27 cellular contexts compared by ENCODE assay signal in genomic region chr2:55229221-55229620, GRCh38. TPM values are rescaled to one million over a fixed set of nuclear protein-coding genes. Genes with fewer than 3 reads are reported as not detected.
A peak's percentile ranks its signal among the peaks of the same experiment; 100 is the strongest.
DNase-seq lines count a peak whose midpoint lies in the region; ATAC-seq, FAIRE-seq and TF ChIP-seq lines count a peak whose summit lies in the region.
"Had no signal": no experiment of that assay in that cellular context is flagged by ENCODE, and none has a peak within 500 bp of the region (broad histone marks: within the 10 kb centered on the region; RNA-seq: fewer than 3 reads in every experiment).

No MANE protein-coding gene starts in this region.

- H4K20me1 ChIP-seq in K562 (replicated peaks; ENCODE audit: control insufficient read depth, insufficient read depth, low read length) = no peaks in the 10 kb centered on the region

- H3K4me1 ChIP-seq in Caco-2 (peaks cover 31% of the 10 kb centered on the region), K562 (replicated peaks in 1 of 2; ENCODE audit: control insufficient read depth in 2 of 2, insufficient read depth in 2 of 2, low read length in 2 of 2) (peaks cover 19 to 37% of the 10 kb centered on the region in 2 experiments)
- H3K4me1 ChIP-seq: BE2C had no signal

- H3K4me2 ChIP-seq in K562 (ENCODE audit: insufficient read depth, low read length) = peak overlapping the region; percentile 39; the same call in 1 of the 2 replicates

- POLR2A ChIA-PET in activated CD8-positive, alpha-beta T cell treated with anti-CD3 and anti-CD28 coated beads for 36 hours (lab: Charles Lee) = interaction anchor here (2.9 kb wide), 1 partner anchor 41 kb away, joined by 7 read pairs; the partner anchor contains the start of gene MTIF2
- POLR2A ChIA-PET in activated CD8-positive, alpha-beta T cell treated with anti-CD3 and anti-CD28 coated beads, Interleukin-2, amount 10 ng/mL, durations not matched to agents 7 days and 5 days (lab: Charles Lee) = no interaction called here
- POLR2A ChIA-PET in Caco-2 (lab: Charles Lee) (no interaction called here), K562 (lab: Yijun Ruan, JAX) (interaction anchor here (1.3 kb wide), 1 partner anchor 181 kb away, joined by 7 read pairs; no protein-coding TSS in a partner anchor)

- no peak overlapping the region for H3K4me3 Mint-ChIP-seq in activated CD8-positive, alpha-beta T cell treated with anti-CD3 and anti-CD28 coated beads for 36 hours
- no peak overlapping the region for H3K4me3 Mint-ChIP-seq in activated CD8-positive, alpha-beta T cell treated with anti-CD3 and anti-CD28 coated beads, Interleukin-2, amount 10 ng/mL, durations not matched to agents 7 days and 5 days
- H3K4me3 Mint-ChIP-seq in Caco-2 (ENCODE audit: unreplicated experiment) = peak overlapping the region; percentile 59
- H3K4me3 Mint-ChIP-seq in nephron progenitor cell = peak overlapping the region; percentile 0
- H3K4me3 Mint-ChIP-seq in osteocyte (ENCODE audit: unreplicated experiment) = no peak overlapping the region

- no peaks in the 10 kb centered on the region for H3K27me3 Mint-ChIP-seq in activated CD8-positive, alpha-beta T cell treated with anti-CD3 and anti-CD28 coated beads for 36 hours
- no peaks in the 10 kb centered on the region for H3K27me3 Mint-ChIP-seq in activated CD8-positive, alpha-beta T cell treated with anti-CD3 and anti-CD28 coated beads, Interleukin-2, amount 10 ng/mL, durations not matched to agents 7 days and 5 days (ENCODE audit: low read depth)
- H3K27me3 Mint-ChIP-seq in Caco-2 (ENCODE audit: insufficient read depth, unreplicated experiment) (no peaks in the 10 kb centered on the region), nephron progenitor cell (ENCODE audit: low read depth, poor library complexity) (no peaks in the 10 kb centered on the region), osteocyte (ENCODE audit: unreplicated experiment) (no peaks in the 10 kb centered on the region)

- peak overlapping the region; percentile 6 for H3K27ac Mint-ChIP-seq in activated CD8-positive, alpha-beta T cell treated with anti-CD3 and anti-CD28 coated beads for 36 hours
- H3K27ac Mint-ChIP-seq in activated CD8-positive, alpha-beta T cell treated with anti-CD3 and anti-CD28 coated beads, Interleukin-2, amount 10 ng/mL, durations not matched to agents 7 days and 5 days = no peak overlapping the region
- peak overlapping the region; percentile 68 for H3K27ac Mint-ChIP-seq in Caco-2 (ENCODE audit: unreplicated experiment)
- no peak overlapping the region for H3K27ac Mint-ChIP-seq in nephron progenitor cell
- H3K27ac Mint-ChIP-seq in osteocyte (ENCODE audit: unreplicated experiment) = no peak overlapping the region

- H3K27me3 ChIP-seq in Caco-2 (replicated peaks; ENCODE audit: control insufficient read depth, insufficient read depth, low read length) (no peaks in the 10 kb centered on the region), K562 (ENCODE audit: control insufficient read depth in 2 of 2, insufficient read depth in 2 of 2, low read length in 2 of 2) (no peaks in the 10 kb centered on the region)
- H3K27me3 ChIP-seq: BE2C, gastrocnemius medialis, transverse colon had no signal

- no peak for TF ChIP-seq EP300 in K562 (IDR thresholded peaks at IDR 0.05; ENCODE audit: low read length)

- no peak for TF ChIP-seq POLR2A in K562 (conservative IDR thresholded peaks at IDR 0.05)

- peaks cover 34% of the 10 kb centered on the region for H3K4me1 Mint-ChIP-seq in activated CD8-positive, alpha-beta T cell treated with anti-CD3 and anti-CD28 coated beads for 36 hours (ENCODE audit: low read depth)
- H3K4me1 Mint-ChIP-seq in activated CD8-positive, alpha-beta T cell treated with anti-CD3 and anti-CD28 coated beads, Interleukin-2, amount 10 ng/mL, durations not matched to agents 7 days and 5 days (ENCODE audit: low read depth) = peaks cover 53% of the 10 kb centered on the region
- H3K4me1 Mint-ChIP-seq in Caco-2 (ENCODE audit: low read depth, unreplicated experiment) (peaks cover 36% of the 10 kb centered on the region), nephron progenitor cell (peaks cover 53% of the 10 kb centered on the region), osteocyte (ENCODE audit: unreplicated experiment) (peaks cover 40% of the 10 kb centered on the region)

- peak overlapping the region; percentile 1 to 61; a peak in 1 of 4 replicates for H3K9ac ChIP-seq in K562 (ENCODE audit: insufficient read depth in 1 of 2, low read depth in 2 of 2, low read length in 2 of 2)
- H3K9ac ChIP-seq: GM23248 had no signal

- no peak overlapping the region for H2AFZ ChIP-seq in K562 (ENCODE audit: low read depth, low read length)
- H2AFZ ChIP-seq: GM23248 had no signal

- no peak for TF ChIP-seq RAD21 in K562 (CRISPR knock-in tag; conservative IDR thresholded peaks at IDR 0.05 in 1 of 2, IDR thresholded peaks at IDR 0.05 in 1 of 2)

- no peak for FAIRE-seq in K562 (lab: Jason Lieb, UNC)
- FAIRE-seq: D721Med, kidney had no signal

- 37% methylated on average over 2 of the region's 2 CpGs for WGBS in K562 (ENCODE audit: insufficient coverage, low coverage, missing lambda C conversion rate)

- H3K4me3 ChIP-seq in Caco-2 (ENCODE audit: low read depth, low read length) (no peak overlapping the region), K562 (no peak overlapping the region)
- H3K4me3 ChIP-seq: gastrocnemius medialis, GM23248, lower lobe of right lung, transverse colon had no signal

- in situ Hi-C loops in K562 (cut with MboI) = no loop called here

- ATAC-seq in activated CD8-positive, alpha-beta T cell treated with anti-CD3 and anti-CD28 coated beads for 36 hours = no peak
- ATAC-seq in activated CD8-positive, alpha-beta T cell treated with anti-CD3 and anti-CD28 coated beads, Interleukin-2, amount 10 ng/mL, durations not matched to agents 7 days and 5 days = no peak
- no peak for ATAC-seq in K562
- ATAC-seq: esophagus mucosa; gastrocnemius medialis; lower lobe of right lung; Right ventricle myocardium inferior; stimulated activated naive CD8-positive, alpha-beta T cell treated with anti-CD3 and anti-CD28 coated beads, Interleukin-15, Interleukin-2, amounts not matched to agents 100 U/mL and 50 U/mL, for 24 hours had no signal

- peak overlapping the region; percentile 44; the same call in 2 of the 3 replicates for H3K27ac ChIP-seq in K562 (ENCODE audit: extremely low read depth, low read depth, low read length)
- H3K27ac ChIP-seq: gastrocnemius medialis, GM23248, WERI-Rb-1 had no signal

- H3K9me3 Mint-ChIP-seq in activated CD8-positive, alpha-beta T cell treated with anti-CD3 and anti-CD28 coated beads for 36 hours = no peaks in the 10 kb centered on the region
- H3K9me3 Mint-ChIP-seq in activated CD8-positive, alpha-beta T cell treated with anti-CD3 and anti-CD28 coated beads, Interleukin-2, amount 10 ng/mL, durations not matched to agents 7 days and 5 days (ENCODE audit: insufficient read depth) = no peaks in the 10 kb centered on the region
- H3K9me3 Mint-ChIP-seq in Caco-2 (ENCODE audit: unreplicated experiment) (no peaks in the 10 kb centered on the region), nephron progenitor cell (no peaks in the 10 kb centered on the region), osteocyte (ENCODE audit: unreplicated experiment) (no peaks in the 10 kb centered on the region)

- CTCF ChIA-PET in activated CD8-positive, alpha-beta T cell treated with anti-CD3 and anti-CD28 coated beads for 36 hours (lab: Charles Lee) = no interaction called here
- CTCF ChIA-PET in activated CD8-positive, alpha-beta T cell treated with anti-CD3 and anti-CD28 coated beads, Interleukin-2, amount 10 ng/mL, durations not matched to agents 7 days and 5 days (lab: Charles Lee) = no interaction called here
- CTCF ChIA-PET in Caco-2 (lab: Charles Lee) (no interaction called here), K562 (lab: Yijun Ruan, JAX; ENCODE audit: low intra/inter-chr PET ratio) (no interaction called here)

- H3K36me3 Mint-ChIP-seq in activated CD8-positive, alpha-beta T cell treated with anti-CD3 and anti-CD28 coated beads for 36 hours (ENCODE audit: low read depth) = peaks cover 47% of the 10 kb centered on the region
- peaks cover 38% of the 10 kb centered on the region for H3K36me3 Mint-ChIP-seq in activated CD8-positive, alpha-beta T cell treated with anti-CD3 and anti-CD28 coated beads, Interleukin-2, amount 10 ng/mL, durations not matched to agents 7 days and 5 days (ENCODE audit: low read depth)
- H3K36me3 Mint-ChIP-seq in Caco-2 (ENCODE audit: insufficient read depth, unreplicated experiment) = peaks cover 34% of the 10 kb centered on the region
- H3K36me3 Mint-ChIP-seq in nephron progenitor cell (ENCODE audit: low read depth) = peaks cover 33% of the 10 kb centered on the region
- H3K36me3 Mint-ChIP-seq in osteocyte (ENCODE audit: unreplicated experiment) = peaks cover 19% of the 10 kb centered on the region

- H3K9me3 ChIP-seq in Caco-2 (no peaks in the 10 kb centered on the region), K562 (replicated peaks; ENCODE audit: control insufficient read depth, insufficient read depth, low read depth, low read length) (no peaks in the 10 kb centered on the region)
- H3K9me3 ChIP-seq: BE2C, gastrocnemius medialis, lower lobe of right lung, transverse colon had no signal

- H3K79me2 ChIP-seq in K562 (ENCODE audit: control insufficient read depth, insufficient read depth, low read length) = peaks cover 58% of the 10 kb centered on the region

- H3K36me3 ChIP-seq in Caco-2 (ENCODE audit: control insufficient read depth, insufficient read depth, low read length) (0 out of 2 replicates have a peak, but pooled peaks cover 3% of the 10 kb centered on the region), K562 (ENCODE audit: control insufficient read depth, insufficient read depth, low read length) (peaks cover 15% of the 10 kb centered on the region)

- BruUV-seq in Caco-2 (replicated peaks; lab: Mats Ljungman, UMichigan) = no TSS peak
- no TSS peak for BruUV-seq in K562 (replicated peaks; lab: Mats Ljungman, UMichigan)

- no peak for TF ChIP-seq CTCF in activated CD8-positive, alpha-beta T cell treated with anti-CD3 and anti-CD28 coated beads for 36 hours (IDR thresholded peaks at IDR 0.05)
- TF ChIP-seq CTCF in Caco-2 (IDR thresholded peaks at IDR 0.05; ENCODE audit: insufficient read depth in 1 of 2, low read depth in 1 of 2, low read length in 1 of 2, severe bottlenecking in 1 of 2, unreplicated experiment in 1 of 2) = no peak
- TF ChIP-seq CTCF in K562 (IDR thresholded peaks at IDR 0.05 in 2 of 3, conservative IDR thresholded peaks at IDR 0.05 in 1 of 3; ENCODE audit: insufficient read depth in 2 of 3, low read depth in 1 of 3, low read length in 3 of 3) = no peak
- TF ChIP-seq CTCF in nephron progenitor cell (IDR thresholded peaks at IDR 0.05) = no peak
- no peak for TF ChIP-seq CTCF in osteocyte (IDR thresholded peaks at IDR 0.05)

- no peaks in the 10 kb centered on the region for H3K9me1 ChIP-seq in K562 (ENCODE audit: control insufficient read depth, insufficient read depth, low read length)

- intact Hi-C loops in activated CD8-positive, alpha-beta T cell treated with anti-CD3 and anti-CD28 coated beads for 36 hours (cut with micrococcal nuclease) = loop anchor here (10.0 kb wide), 2 partner anchors 214 to 654 kb away; no protein-coding TSS in a partner anchor
- intact Hi-C loops in Caco-2 (cut with micrococcal nuclease; ENCODE audit: unreplicated experiment) (no loop called here), K562 (cut with micrococcal nuclease) (no loop called here)

- no peak for DNase-seq in activated CD8-positive, alpha-beta T cell treated with anti-CD3 and anti-CD28 coated beads for 36 hours
- no peak for DNase-seq in activated CD8-positive, alpha-beta T cell treated with anti-CD3 and anti-CD28 coated beads, Interleukin-2, amount 10 ng/mL, durations not matched to agents 7 days and 5 days
- DNase-seq in Caco-2 (peak in 1 of 2 experiments; percentile 45), K562 (ENCODE audit: extremely low read depth in 1 of 4, low spot score in 3 of 4) (no peak), nephron progenitor cell (no peak), NCI-H524 treated with DMSO at 0.1 percent for 48 hours (lab: John Stamatoyannopoulos, UW) (no peak), osteocyte (ENCODE audit: extremely low spot score, unreplicated experiment) (no peak), NCI-H1694 (lab: John Stamatoyannopoulos, UW) (no peak)
- DNase-seq: activated CD4-positive, alpha-beta T cell treated with anti-CD3 and anti-CD28 coated beads, Interleukin-2, amount 50 U/mL, for 4 hours; activated naive CD4-positive, alpha-beta T cell; activated T-cell treated with anti-CD3 and anti-CD28 coated beads for 4 hours; BE2C; effector CD8-positive, alpha-beta T cell; gastrocnemius medialis; GM23248; kidney; lower lobe of right lung; NCI-H1092 treated with DMSO at 0.1 percent for 48 hours; NCI-H2081; OCI-M1; stimulated activated CD4-positive, alpha-beta T cell treated with anti-CD3 and anti-CD28 coated beads, Interleukin-4, amount 100 ng/mL, for 24 hours; stimulated activated naive CD8-positive, alpha-beta T cell treated with anti-CD3 and anti-CD28 coated beads, Interleukin-15, Interleukin-2, amounts not matched to agents 100 U/mL and 50 U/mL, for 24 hours; transverse colon; WERI-Rb-1 had no signal

RNA-seq across cellular contexts. Expression of gene CLHC1, which starts 2.9 kb away (rescaled TPM):
- 1 to 10 TPM; 4.2 to 5.6 TPM for total RNA-seq in activated CD8-positive, alpha-beta T cell treated with anti-CD3 and anti-CD28 coated beads for 36 hours
- total RNA-seq in activated CD8-positive, alpha-beta T cell treated with anti-CD3 and anti-CD28 coated beads, Interleukin-2, amount 10 ng/mL, durations not matched to agents 7 days and 5 days = 1 to 10 TPM; 6.3 to 8.5 TPM
- total RNA-seq in Caco-2 (2022) (12.6 and 13.4 TPM in 2 replicates), K562 (2014; rRNA removed) (6.5 and 8.5 TPM in 2 replicates), K562 (2014; rRNA removed; fragmentation: Illumina TruSeq; extraction: Trizol) (14.3 and 14.5 TPM in 2 replicates), K562 (2015; rRNA removed; fragmentation: Illumina TruSeq; extraction: Trizol) (9.0 and 11.0 TPM in 2 replicates), K562 (2021) (6.1 and 8.6 TPM in 2 replicates), osteocyte (21.6 and 23.5 TPM in 2 replicates)
- total RNA-seq in K562 (2011; cell fraction: chromatin; rRNA removed; ENCODE audit: low replicate concordance) = 28.4 and 58.9 TPM in 2 replicates
- total RNA-seq in K562 (2011; cell fraction: nucleolus; rRNA removed) = 14.8 and 18.8 TPM in 2 replicates
- 26.7 and 42.7 TPM in 2 replicates for total RNA-seq in K562 (2011; cell fraction: nucleoplasm; rRNA removed)
- polyA plus RNA-seq in K562 (2011; rRNA removed) (11.7 and 13.3 TPM in 2 replicates), K562 (2014; fragmentation: Illumina TruSeq; extraction: Trizol) (5.1 and 5.9 TPM in 2 replicates), K562 (2014; fragmentation: Nextera tagmentation; extraction: Ambion mirVana) (1 to 10 TPM; 3.7 to 4.6 TPM), K562 (2014; rRNA removed) (10.4 and 12.9 TPM in 2 replicates)
- 0.79 and 3.4 TPM in 2 replicates for polyA plus RNA-seq in K562 (2011; cell fraction: cytosol; rRNA removed)
- polyA plus RNA-seq in K562 (2011; cell fraction: nucleus; rRNA removed) = 15.8 and 17.1 TPM in 2 replicates
- polyA plus RNA-seq in K562 (2012) = 5.0 and 10.8 TPM in 2 replicates
- polyA minus RNA-seq in K562 (2011; rRNA and poly(A)+ RNA removed) = 13.6 and 19.5 TPM in 2 replicates
- 3.7 and 5.2 TPM in 2 replicates for polyA minus RNA-seq in K562 (2011; cell fraction: cytosol; rRNA and poly(A)+ RNA removed)
- 16.2 and 28.9 TPM in 2 replicates for polyA minus RNA-seq in K562 (2011; cell fraction: nucleus; rRNA and poly(A)+ RNA removed)

RNA-seq across cellular contexts. Expression of gene RPS27A, which starts 3.3 kb away (rescaled TPM):
- 1,000 to 10,000 TPM; 1,457 to 1,492 TPM for total RNA-seq in activated CD8-positive, alpha-beta T cell treated with anti-CD3 and anti-CD28 coated beads for 36 hours
- total RNA-seq in activated CD8-positive, alpha-beta T cell treated with anti-CD3 and anti-CD28 coated beads, Interleukin-2, amount 10 ng/mL, durations not matched to agents 7 days and 5 days = 100 to 1,000 TPM; 889 to 959 TPM
- total RNA-seq in Caco-2 (2022) (1,305 and 1,418 TPM in 2 replicates), K562 (2014; rRNA removed) (1,654 and 1,685 TPM in 2 replicates), K562 (2014; rRNA removed; fragmentation: Illumina TruSeq; extraction: Trizol) (3,037 and 3,271 TPM in 2 replicates), K562 (2015; rRNA removed; fragmentation: Illumina TruSeq; extraction: Trizol) (2,063 and 2,242 TPM in 2 replicates), K562 (2021) (1,392 and 1,538 TPM in 2 replicates), osteocyte (665 and 668 TPM in 2 replicates)
- 331 and 344 TPM in 2 replicates for total RNA-seq in K562 (2011; cell fraction: chromatin; rRNA removed; ENCODE audit: low replicate concordance)
- total RNA-seq in K562 (2011; cell fraction: nucleolus; rRNA removed) = 339 and 368 TPM in 2 replicates
- 601 and 1,012 TPM in 2 replicates for total RNA-seq in K562 (2011; cell fraction: nucleoplasm; rRNA removed)
- polyA plus RNA-seq in K562 (2011; rRNA removed) (3,088 and 3,282 TPM in 2 replicates), K562 (2014; fragmentation: Illumina TruSeq; extraction: Trizol) (1,383 and 1,726 TPM in 2 replicates), K562 (2014; fragmentation: Nextera tagmentation; extraction: Ambion mirVana) (1,000 to 10,000 TPM; 2,423 to 2,945 TPM), K562 (2014; rRNA removed) (2,195 and 2,258 TPM in 2 replicates)
- 748 and 1,744 TPM in 2 replicates for polyA plus RNA-seq in K562 (2011; cell fraction: cytosol; rRNA removed)
- polyA plus RNA-seq in K562 (2011; cell fraction: nucleus; rRNA removed) = 371 and 883 TPM in 2 replicates
- polyA plus RNA-seq in K562 (2012) = 2,166 and 2,345 TPM in 2 replicates
- 1,049 and 1,123 TPM in 2 replicates for polyA minus RNA-seq in K562 (2011; rRNA and poly(A)+ RNA removed)
- 396 and 500 TPM in 2 replicates for polyA minus RNA-seq in K562 (2011; cell fraction: cytosol; rRNA and poly(A)+ RNA removed)
- polyA minus RNA-seq in K562 (2011; cell fraction: nucleus; rRNA and poly(A)+ RNA removed) = 165 and 328 TPM in 2 replicates

RNA-seq across cellular contexts. Expression of gene MTIF2, which starts 39.8 kb away (rescaled TPM):
- 10 to 100 TPM; 50.5 to 51.1 TPM for total RNA-seq in activated CD8-positive, alpha-beta T cell treated with anti-CD3 and anti-CD28 coated beads for 36 hours
- total RNA-seq in activated CD8-positive, alpha-beta T cell treated with anti-CD3 and anti-CD28 coated beads, Interleukin-2, amount 10 ng/mL, durations not matched to agents 7 days and 5 days = 10 to 100 TPM; 26.1 to 28.5 TPM
- total RNA-seq in Caco-2 (2022) = 37.6 and 42.7 TPM in 2 replicates
- 77.7 and 94.9 TPM in 2 replicates for total RNA-seq in K562 (2011; cell fraction: chromatin; rRNA removed; ENCODE audit: low replicate concordance)
- 52.8 and 62.7 TPM in 2 replicates for total RNA-seq in K562 (2011; cell fraction: nucleolus; rRNA removed)
- total RNA-seq in K562 (2011; cell fraction: nucleoplasm; rRNA removed) = 67.3 and 69.7 TPM in 2 replicates
- total RNA-seq in K562 (2014; rRNA removed) = 85.1 and 105 TPM in 2 replicates
- total RNA-seq in K562 (2014; rRNA removed; fragmentation: Illumina TruSeq; extraction: Trizol) = 141 and 163 TPM in 2 replicates
- total RNA-seq in K562 (2015; rRNA removed; fragmentation: Illumina TruSeq; extraction: Trizol) = 133 and 143 TPM in 2 replicates
- 81.1 and 84.5 TPM in 2 replicates for total RNA-seq in K562 (2021)
- polyA plus RNA-seq in K562 (2011; rRNA removed) = 71.9 and 77.3 TPM in 2 replicates
- polyA plus RNA-seq in K562 (2011; cell fraction: cytosol; rRNA removed) = 20.9 and 27.8 TPM in 2 replicates
- 34.0 and 45.2 TPM in 2 replicates for polyA plus RNA-seq in K562 (2011; cell fraction: nucleus; rRNA removed)
- polyA plus RNA-seq in K562 (2012) = 65.0 and 79.3 TPM in 2 replicates
- 104 and 115 TPM in 2 replicates for polyA plus RNA-seq in K562 (2014; fragmentation: Illumina TruSeq; extraction: Trizol)
- 100 to 1,000 TPM in 1 of 2 experiments, 10 to 100 TPM in 1; 58.7 to 106 TPM for polyA plus RNA-seq in K562 (2014; fragmentation: Nextera tagmentation; extraction: Ambion mirVana)
- polyA plus RNA-seq in K562 (2014; rRNA removed) = 83.3 and 88.5 TPM in 2 replicates
- 156 and 157 TPM in 2 replicates for polyA minus RNA-seq in K562 (2011; rRNA and poly(A)+ RNA removed)
- polyA minus RNA-seq in K562 (2011; cell fraction: cytosol; rRNA and poly(A)+ RNA removed) = 39.6 and 51.8 TPM in 2 replicates
- 56.7 and 88.5 TPM in 2 replicates for polyA minus RNA-seq in K562 (2011; cell fraction: nucleus; rRNA and poly(A)+ RNA removed)
- 24.6 and 24.7 TPM in 2 replicates for total RNA-seq in osteocyte

Comparison
In these comparisons a context has a peak if more than half of its experiments do, and no peak if none do; other contexts are left out.
1. H3K27ac Mint-ChIP-seq: peak in activated CD8-positive, alpha-beta T cell treated with anti-CD3 and anti-CD28 coated beads for 36 hours (single experiment) and Caco-2 (single experiment); none in activated CD8-positive, alpha-beta T cell treated with anti-CD3 and anti-CD28 coated beads, Interleukin-2, amount 10 ng/mL, durations not matched to agents 7 days and 5 days (single experiment), nephron progenitor cell (single experiment) and osteocyte (single experiment).
2. POLR2A ChIA-PET loops: an anchor here in activated CD8-positive, alpha-beta T cell treated with anti-CD3 and anti-CD28 coated beads for 36 hours (2.9 kb wide) and K562 (1.3 kb wide); none called in activated CD8-positive, alpha-beta T cell treated with anti-CD3 and anti-CD28 coated beads, Interleukin-2, amount 10 ng/mL, durations not matched to agents 7 days and 5 days and Caco-2.
3. H3K4me3 Mint-ChIP-seq: peak in Caco-2 (single experiment) and nephron progenitor cell (single experiment); none in activated CD8-positive, alpha-beta T cell treated with anti-CD3 and anti-CD28 coated beads for 36 hours (single experiment), activated CD8-positive, alpha-beta T cell treated with anti-CD3 and anti-CD28 coated beads, Interleukin-2, amount 10 ng/mL, durations not matched to agents 7 days and 5 days (single experiment) and osteocyte (single experiment).